Comparison of ENCODE assay signal across 8 cellular contexts in the genomic region with DNA sequence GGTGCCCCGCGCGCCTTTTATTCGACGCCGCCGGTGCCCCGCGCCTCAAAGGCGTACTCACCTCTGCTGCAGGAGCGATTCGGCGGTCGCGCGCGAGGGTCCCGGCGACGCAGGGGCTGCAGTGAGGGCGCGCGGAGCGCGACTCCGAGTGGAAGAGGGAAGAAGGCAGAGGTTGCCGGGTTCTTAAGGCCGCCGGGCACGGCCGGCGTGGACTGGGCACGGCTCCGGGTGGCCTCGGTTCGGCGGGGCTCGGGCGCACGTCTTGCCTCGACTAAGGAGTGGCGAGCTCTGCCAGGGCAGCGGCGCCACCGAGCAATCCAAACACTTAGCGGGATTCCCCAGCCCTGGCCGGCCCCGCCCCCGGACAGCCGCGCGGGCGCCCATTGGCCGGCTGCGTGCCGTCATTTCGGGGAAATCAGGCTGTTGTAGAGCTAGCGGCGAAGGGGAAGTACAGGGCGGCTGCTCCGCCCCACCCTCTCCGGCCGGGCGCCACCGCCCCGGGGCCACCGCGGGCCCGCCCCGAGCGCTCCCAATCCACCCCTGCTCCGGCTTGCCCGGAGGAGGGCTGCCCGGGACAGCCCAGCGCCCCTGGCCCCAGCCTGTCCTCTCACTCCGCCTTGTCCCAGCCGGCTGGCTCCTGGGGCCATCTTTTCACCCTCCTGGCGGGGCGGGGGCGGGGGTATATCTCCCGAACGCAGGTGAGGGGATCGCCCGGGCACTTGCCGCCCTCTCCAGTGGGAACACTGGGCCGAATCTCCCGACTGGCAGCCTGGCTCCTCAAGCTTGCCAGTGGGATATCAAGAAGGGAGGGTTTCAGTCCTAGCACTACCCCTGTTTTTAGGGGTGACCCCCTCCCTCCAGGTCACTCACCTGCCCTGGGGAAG. TPM values are rescaled to one million over a fixed set of nuclear protein-coding genes. Genes with fewer than 3 reads are reported as not detected.
DNase-seq lines count a peak whose midpoint lies in the region; TF ChIP-seq lines count a peak whose summit lies in the region.

A gene with protein sequence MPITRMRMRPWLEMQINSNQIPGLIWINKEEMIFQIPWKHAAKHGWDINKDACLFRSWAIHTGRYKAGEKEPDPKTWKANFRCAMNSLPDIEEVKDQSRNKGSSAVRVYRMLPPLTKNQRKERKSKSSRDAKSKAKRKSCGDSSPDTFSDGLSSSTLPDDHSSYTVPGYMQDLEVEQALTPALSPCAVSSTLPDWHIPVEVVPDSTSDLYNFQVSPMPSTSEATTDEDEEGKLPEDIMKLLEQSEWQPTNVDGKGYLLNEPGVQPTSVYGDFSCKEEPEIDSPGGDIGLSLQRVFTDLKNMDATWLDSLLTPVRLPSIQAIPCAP (minus strand): TSS at position 290 of the 884 bp plus-strand sequence. CDS start 1,295 bp downstream, outside the sequence.

- no peaks in the 10 kb centered on the region for H3K36me3 Mint-ChIP-seq in neural progenitor cell

- DNase-seq in GM03348 (ENCODE audit: low spot score) (peak; percentile 99), HCEC 1CT (peak; percentile 96), MM.1S (peak; percentile 96), SIG-M5 treated with dmso at 0.1 percent for 504 hours (lab: John Stamatoyannopoulos, UW; ENCODE audit: unreplicated experiment) (peak; percentile 94), activated gamma-delta T cell treated with Interleukin-2 at 50 U/mL for 16 hours (peak; percentile 95), foreskin fibroblast (peak; percentile 97 to 99), neural progenitor cell (ENCODE audit: low spot score) (peak; percentile 94)

- H3K36me3 ChIP-seq in MM.1S (replicated peaks; ENCODE audit: insufficient read depth, low read length) (peaks cover 31% of the 10 kb centered on the region), neural progenitor cell (no peaks in the 10 kb centered on the region), subcutaneous abdominal adipose tissue (ENCODE audit: control insufficient read depth in 5 of 5, insufficient read depth in 5 of 5, low read length in 5 of 5) (peaks cover 4 to 39% (median 36%) of the 10 kb centered on the region in 5 donors)

- H3K27me3 ChIP-seq in MM.1S (replicated peaks; ENCODE audit: insufficient read depth, low read length) (no peaks in the 10 kb centered on the region), neural progenitor cell (peaks cover 57% of the 10 kb centered on the region), subcutaneous abdominal adipose tissue (ENCODE audit: control insufficient read depth in 5 of 5, insufficient read depth in 4 of 5, low read length in 5 of 5) (no peaks in the 10 kb centered on the region)

- H3K27me3 Mint-ChIP-seq in neural progenitor cell (ENCODE audit: insufficient read depth, low read depth), result peaks cover 31% of the 10 kb centered on the region

- H2AFZ ChIP-seq in MM.1S (ENCODE audit: low read length) (peak within 1 kb of the TSS; percentile 67), neural progenitor cell (replicated peaks) (peak within 1 kb of the TSS; percentile 81)

- peaks cover 16% of the 10 kb centered on the region for H3K4me1 Mint-ChIP-seq in neural progenitor cell

- H3K9ac ChIP-seq in MM.1S (ENCODE audit: low read length) (peak within 1 kb of the TSS; percentile 97), neural progenitor cell (no peak within 1 kb of the TSS), subcutaneous abdominal adipose tissue (ENCODE audit: low read length in 5 of 5) (peak within 1 kb of the TSS; percentile 79 to 94 (median 90))

- peaks cover 75% of the 10 kb centered on the region for H3K79me2 ChIP-seq in MM.1S (ENCODE audit: low read length)
- H3K79me2 ChIP-seq in neural progenitor cell (ENCODE audit: low read depth), result no peaks in the 10 kb centered on the region

- peak within 1 kb of the TSS; percentile 83 for H3K4me3 Mint-ChIP-seq in neural progenitor cell

- peak within 1 kb of the TSS; percentile 90 for H3K4me3 ChIP-seq in MM.1S (ENCODE audit: low read length)
- H3K4me3 ChIP-seq in foreskin fibroblast (ENCODE audit: low read depth in 1 of 2, low read length in 2 of 2), result peak within 1 kb of the TSS; percentile 86 to 91
- peak within 1 kb of the TSS; percentile 55 for H3K4me3 ChIP-seq in neural progenitor cell
- peak within 1 kb of the TSS; percentile 92 to 99 (median 96) for H3K4me3 ChIP-seq in subcutaneous abdominal adipose tissue (ENCODE audit: low read depth in 1 of 5, low read length in 5 of 5)

- no peaks in the 10 kb centered on the region for H3K9me3 Mint-ChIP-seq in neural progenitor cell

- H3K4me1 ChIP-seq in MM.1S (ENCODE audit: low read length) (peaks cover 53% of the 10 kb centered on the region), neural progenitor cell (no peaks in the 10 kb centered on the region), subcutaneous abdominal adipose tissue (ENCODE audit: control insufficient read depth in 5 of 5, insufficient read depth in 5 of 5, low read length in 5 of 5) (peaks cover 19 to 74% (median 61%) of the 10 kb centered on the region in 5 donors)

- no peaks in the 10 kb centered on the region for H3K9me2 ChIP-seq in MM.1S (replicated peaks; ENCODE audit: insufficient read depth, low read length)

- H3K27ac Mint-ChIP-seq in neural progenitor cell, result no peak within 1 kb of the TSS

- H4K20me1 ChIP-seq in MM.1S (ENCODE audit: insufficient read depth, low read length) (peaks cover 39% of the 10 kb centered on the region), neural progenitor cell (ENCODE audit: low read depth) (peaks cover 3% of the 10 kb centered on the region)

- H3K27ac ChIP-seq in MM.1S (ENCODE audit: low read length), result peak within 1 kb of the TSS; percentile 87
- H3K27ac ChIP-seq in neural progenitor cell, result no peak within 1 kb of the TSS
- H3K27ac ChIP-seq in subcutaneous abdominal adipose tissue (ENCODE audit: low read depth, low read length), result peak within 1 kb of the TSS; percentile 98

- TF ChIP-seq CTCF in MM.1S (IDR thresholded peaks at IDR 0.05; ENCODE audit: low read length), result no peak
- TF ChIP-seq CTCF in foreskin fibroblast (IDR thresholded peaks at IDR 0.05; ENCODE audit: low read depth, low read length), result no peak
- TF ChIP-seq CTCF in neural progenitor cell (IDR thresholded peaks at IDR 0.05), result no peak

- peaks cover 47% of the 10 kb centered on the region for H3F3A ChIP-seq in MM.1S (ENCODE audit: insufficient read depth, low read length)
- peaks cover 15% of the 10 kb centered on the region for H3F3A ChIP-seq in neural progenitor cell (ENCODE audit: low read depth)

- no peaks in the 10 kb centered on the region for H3K9me3 ChIP-seq in MM.1S (replicated peaks; ENCODE audit: insufficient read depth, low read length)
- no peaks in the 10 kb centered on the region for H3K9me3 ChIP-seq in neural progenitor cell (ENCODE audit: low read depth)
- no peaks in the 10 kb centered on the region for H3K9me3 ChIP-seq in subcutaneous abdominal adipose tissue (ENCODE audit: control insufficient read depth in 5 of 5, low read length in 5 of 5)

- H3K4me2 ChIP-seq in MM.1S (ENCODE audit: low read depth, low read length), result peak within 1 kb of the TSS; percentile 98
- H3K4me2 ChIP-seq in neural progenitor cell, result peak within 1 kb of the TSS; percentile 97

RNA-seq across cellular contexts. Expression of the gene that starts here (rescaled TPM):
- total RNA-seq in neural progenitor cell (ENCODE audit: low replicate concordance), result 3.7 and 7.1 TPM in 2 replicates
